20 cellular contexts compared by ENCODE assay signal in genomic region chr1:214683596-214683995, GRCh38.
DNase-seq lines count a peak whose midpoint lies in the region; ATAC-seq and TF ChIP-seq lines count a peak whose summit lies in the region.
"Had no signal": no experiment of that assay in that cellular context is flagged by ENCODE, and none has a peak within 500 bp of the region (broad histone marks: within the 10 kb centered on the region; RNA-seq: fewer than 3 reads in every experiment).

No MANE protein-coding gene starts in this region.

- H3K27ac Mint-ChIP-seq in endodermal cell (no peak overlapping the region), progenitor cell of endocrine pancreas (no peak overlapping the region)
- H3K27ac Mint-ChIP-seq: B cell, CD14-positive monocyte had no signal

- no peak overlapping the region for H3K4me3 ChIP-seq in H7 (ENCODE audit: insufficient read depth, low read depth, low read length)
- H3K4me3 ChIP-seq in endodermal cell (ENCODE audit: low read length), result no peak overlapping the region
- H3K4me3 ChIP-seq: PC-9 had no signal

- H3K9ac ChIP-seq in endodermal cell (ENCODE audit: extremely low read depth, low read length, poor library complexity, severe bottlenecking), result no peak overlapping the region
- H3K9ac ChIP-seq: KMS-11, SK-N-SH had no signal

- H3K27me3 Mint-ChIP-seq in endodermal cell (ENCODE audit: insufficient read depth), result peaks cover 42% of the 10 kb centered on the region
- peaks cover 79% of the 10 kb centered on the region for H3K27me3 Mint-ChIP-seq in progenitor cell of endocrine pancreas

- H3K4me3 Mint-ChIP-seq in endodermal cell (no peak overlapping the region), progenitor cell of endocrine pancreas (ENCODE audit: low read depth) (no peak overlapping the region)
- H3K4me3 Mint-ChIP-seq: B cell, CD14-positive monocyte had no signal

- H3K36me3 ChIP-seq in H7 (replicated peaks; ENCODE audit: control insufficient read depth, insufficient read depth, low read length), result no peaks in the 10 kb centered on the region
- H3K36me3 ChIP-seq in endodermal cell (ENCODE audit: control insufficient read depth, insufficient read depth, low read length), result no peaks in the 10 kb centered on the region

- DNase-seq in H7 (peak; percentile 54), NCI-H69 (lab: John Stamatoyannopoulos, UW) (peak; percentile 28), endodermal cell (peak; percentile 82), iPS-NIHi7 (ENCODE audit: extremely low spot score) (peak; percentile 62), progenitor cell of endocrine pancreas (ENCODE audit: low spot score, unreplicated experiment) (no peak), AML-193 (lab: John Stamatoyannopoulos, UW) (no peak)
- DNase-seq: GDM1, NCI-H1092 treated with DMSO at 0.1 percent for 48 hours, NCI-H1436 treated with DMSO at 0.1 percent for 48 hours, NCI-H2029 treated with DMSO at 0.1 percent for 48 hours, NCI-H524 treated with DMSO at 0.1 percent for 48 hours, PC-9, SHP77 treated with DMSO at 0.1 percent for 48 hours, SK-N-SH had no signal

- H3K27me3 ChIP-seq in H7 (ENCODE audit: control insufficient read depth, insufficient read depth, low read length) (no peaks in the 10 kb centered on the region), endodermal cell (ENCODE audit: control insufficient read depth, insufficient read depth, low read length, poor library complexity, severe bottlenecking) (peaks cover 32% of the 10 kb centered on the region)

- peaks cover 7% of the 10 kb centered on the region for H3K4me1 ChIP-seq in endodermal cell (ENCODE audit: control insufficient read depth, insufficient read depth, low read length)

- WGBS in endodermal cell (ENCODE audit: insufficient coverage in 1 of 2, insufficient read length in 1 of 2), 2 experiments, result 53 to 57% methylated on average over 1 to 3 of the region's 3 CpGs

- ATAC-seq in GM19035 (IDR thresholded peaks at IDR 0.05; ENCODE audit: unreplicated experiment) (no peak), HG03378 (IDR thresholded peaks at IDR 0.05; ENCODE audit: unreplicated experiment) (no peak)

- TF ChIP-seq CTCF in endodermal cell (conservative IDR thresholded peaks at IDR 0.05) (no peak), progenitor cell of endocrine pancreas (IDR thresholded peaks at IDR 0.05; ENCODE audit: unreplicated experiment) (no peak)

- H3K9me3 ChIP-seq in endodermal cell (ENCODE audit: control insufficient read depth, low read length), result no peaks in the 10 kb centered on the region
- H3K9me3 ChIP-seq: SK-N-SH had no signal

- H3K36me3 Mint-ChIP-seq in endodermal cell (ENCODE audit: low read depth) (no peaks in the 10 kb centered on the region), progenitor cell of endocrine pancreas (ENCODE audit: insufficient read depth) (no peaks in the 10 kb centered on the region)
- H3K36me3 Mint-ChIP-seq: CD14-positive monocyte had no signal

- H3K4me1 Mint-ChIP-seq in endodermal cell (peaks cover 11% of the 10 kb centered on the region), progenitor cell of endocrine pancreas (ENCODE audit: low read depth) (peaks cover 10% of the 10 kb centered on the region)
- H3K4me1 Mint-ChIP-seq: B cell, CD14-positive monocyte had no signal

- H3K27ac ChIP-seq in endodermal cell (ENCODE audit: low read depth, low read length), result no peak overlapping the region
- H3K27ac ChIP-seq: KMS-11, PC-9, RWPE1 had no signal

- no peaks in the 10 kb centered on the region for H3K9me3 Mint-ChIP-seq in endodermal cell
- no peaks in the 10 kb centered on the region for H3K9me3 Mint-ChIP-seq in progenitor cell of endocrine pancreas (ENCODE audit: low read depth)

Comparison
In these comparisons a context has a peak if more than half of its experiments do, and no peak if none do; other contexts are left out.
1. DNase-seq: peak in H7 (single experiment), NCI-H69 (single experiment), endodermal cell (single experiment) and iPS-NIHi7 (single experiment); none in progenitor cell of endocrine pancreas (single experiment) and AML-193 (0 of 2).